ENCODE assay signal across 19 cellular contexts in the genomic region with DNA sequence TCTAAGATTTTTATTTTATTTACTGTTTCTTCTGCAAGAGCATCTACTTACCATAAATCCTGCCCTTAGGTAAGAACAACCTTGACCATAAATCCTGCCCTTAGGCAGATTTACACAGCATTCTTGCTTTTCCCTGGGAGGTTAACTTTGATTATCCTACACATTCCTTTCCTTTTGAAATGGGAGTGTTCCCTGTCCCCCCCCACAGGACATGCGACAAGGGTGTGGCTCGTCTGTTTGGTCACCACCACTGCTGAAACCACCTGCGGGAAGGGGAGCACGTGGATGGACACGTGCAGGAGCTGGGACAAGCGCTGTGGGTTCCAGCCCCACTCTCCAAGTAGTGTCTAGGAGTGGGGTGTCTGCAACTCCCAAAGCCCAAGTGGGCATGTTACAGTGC.
"Had no signal": no experiment of that assay in that cellular context is flagged by ENCODE, and none has a peak within 500 bp of the region (broad histone marks: within the 10 kb centered on the region; RNA-seq: fewer than 3 reads in every experiment).

No MANE protein-coding gene starts in this region.

- H3K4me1 ChIP-seq: lower lobe of right lung, pancreas, psoas muscle, tibial artery had no signal

- H3K4me3 Mint-ChIP-seq: activated B cell treated with CpG ODN at 0.5 μM for 24 hours; activated CD4-positive, alpha-beta T cell treated with anti-CD3 and anti-CD28 coated beads for 36 hours; activated naive CD8-positive, alpha-beta T cell treated with anti-CD3 and anti-CD28 coated beads for 36 hours; natural killer cell treated with Interleukin-12 subunit alpha and Interleukin-12 subunit beta and Interleukin-15 and Interleukin-18, amount 100 ng/mL, for 72 hours; stimulated activated naive CD8-positive, alpha-beta T cell treated with anti-CD3 and anti-CD28 coated beads, Interleukin-15, amount 100 ng/mL, for 72 hours; T-helper 17 cell had no signal

- ATAC-seq: activated CD4-positive, alpha-beta T cell treated with anti-CD3 and anti-CD28 coated beads for 36 hours; lower lobe of right lung; pancreas; psoas muscle; right cardiac atrium; stimulated activated naive CD8-positive, alpha-beta T cell treated with anti-CD3 and anti-CD28 coated beads, Interleukin-15, amount 100 ng/mL, for 72 hours; T-helper 17 cell had no signal

- H3K27ac ChIP-seq: lower lobe of right lung, pancreas, psoas muscle, tibial artery had no signal

- H3K4me3 ChIP-seq: lower lobe of right lung, pancreas, psoas muscle, tibial artery had no signal

- DNase-seq: activated B cell treated with CpG ODN at 0.5 μM for 24 hours; activated CD4-positive, alpha-beta T cell treated with anti-CD3 and anti-CD28 coated beads for 36 hours; activated CD4-positive, alpha-beta T cell treated with anti-CD3 and anti-CD28 coated beads, Interleukin-2, amount 50 U/mL, for 4 hours; activated naive CD4-positive, alpha-beta T cell treated with Interleukin-2 at 50 U/mL for 16 hours; activated naive CD8-positive, alpha-beta T cell treated with anti-CD3 and anti-CD28 coated beads for 36 hours; activated T-cell treated with anti-CD3 and anti-CD28 coated beads, Interleukin-2, amount 50 U/mL, for 48 hours; central memory CD4-positive, alpha-beta T cell; effector memory CD4-positive, alpha-beta T cell; foreskin melanocyte; lower lobe of right lung; pancreas; psoas muscle; right cardiac atrium; stimulated activated CD4-positive, alpha-beta T cell treated with anti-CD3 and anti-CD28 coated beads, Interleukin-12 subunit alpha, Interleukin-12 subunit beta, amount 100 ng/mL, for 4 hours; stimulated activated CD4-positive, alpha-beta T cell treated with anti-CD3 and anti-CD28 coated beads, Interleukin-4, amount 100 ng/mL, for 4 hours; stimulated activated naive CD8-positive, alpha-beta T cell treated with anti-CD3 and anti-CD28 coated beads, Interleukin-15, amount 100 ng/mL, for 72 hours; T-helper 17 cell; tibial artery had no signal

- H3K36me3 Mint-ChIP-seq: activated naive CD8-positive, alpha-beta T cell treated with anti-CD3 and anti-CD28 coated beads for 36 hours; natural killer cell treated with Interleukin-12 subunit alpha and Interleukin-12 subunit beta and Interleukin-15 and Interleukin-18, amount 100 ng/mL, for 72 hours had no signal

- H3K4me1 Mint-ChIP-seq: activated B cell treated with CpG ODN at 0.5 μM for 24 hours; activated CD4-positive, alpha-beta T cell treated with anti-CD3 and anti-CD28 coated beads for 36 hours; activated naive CD8-positive, alpha-beta T cell treated with anti-CD3 and anti-CD28 coated beads for 36 hours; stimulated activated naive CD8-positive, alpha-beta T cell treated with anti-CD3 and anti-CD28 coated beads, Interleukin-15, amount 100 ng/mL, for 72 hours; T-helper 17 cell had no signal

- H3K27me3 Mint-ChIP-seq: activated B cell treated with CpG ODN at 0.5 μM for 24 hours had no signal

- H3K9me3 ChIP-seq: lower lobe of right lung, pancreas, psoas muscle, tibial artery had no signal

- H3K27ac Mint-ChIP-seq: activated B cell treated with CpG ODN at 0.5 μM for 24 hours; activated CD4-positive, alpha-beta T cell treated with anti-CD3 and anti-CD28 coated beads for 36 hours; activated naive CD8-positive, alpha-beta T cell treated with anti-CD3 and anti-CD28 coated beads for 36 hours; natural killer cell treated with Interleukin-12 subunit alpha and Interleukin-12 subunit beta and Interleukin-15 and Interleukin-18, amount 100 ng/mL, for 72 hours; stimulated activated naive CD8-positive, alpha-beta T cell treated with anti-CD3 and anti-CD28 coated beads, Interleukin-15, amount 100 ng/mL, for 72 hours; T-helper 17 cell had no signal

- H3K36me3 ChIP-seq: lower lobe of right lung, pancreas, tibial artery had no signal

- H3K27me3 ChIP-seq: pancreas, tibial artery had no signal

- H3K9me3 Mint-ChIP-seq: natural killer cell treated with Interleukin-12 subunit alpha and Interleukin-12 subunit beta and Interleukin-15 and Interleukin-18, amount 100 ng/mL, for 72 hours had no signal
